12 cellular contexts compared by ENCODE assay signal in genomic region chr14:51004352-51004800, GRCh38.
DNase-seq lines count a peak whose midpoint lies in the region; ATAC-seq and TF ChIP-seq lines count a peak whose summit lies in the region.
"Had no signal": no experiment of that assay in that cellular context is flagged by ENCODE, and none has a peak within 500 bp of the region (broad histone marks: within the 10 kb centered on the region; RNA-seq: fewer than 3 reads in every experiment).

No MANE protein-coding gene starts in this region.

- H3K4me2 ChIP-seq in PC-3 (ENCODE audit: low read length) (peak overlapping the region; percentile 73), skeletal muscle satellite cell (ENCODE audit: low read length) (peak overlapping the region; percentile 64)

- peak; percentile 12 for DNase-seq in NCI-H1436 (lab: John Stamatoyannopoulos, UW)
- DNase-seq in NCI-H1436 treated with DMSO at 0.1 percent for 48 hours (lab: John Stamatoyannopoulos, UW): no peak
- no peak for DNase-seq in PC-3
- no peak for DNase-seq in heart left ventricle
- no peak for DNase-seq in dedifferentiated amniotic fluid mesenchymal stem cell (ENCODE audit: extremely low spot score)
- no peak for DNase-seq in GM13976 (ENCODE audit: low spot score)
- DNase-seq in HCEC 1CT: no peak
- DNase-seq: activated gamma-delta T cell treated with Interleukin-2 at 50 U/mL for 16 hours, NCI-H187 treated with DMSO at 0.1 percent for 48 hours, right cardiac atrium had no signal

- no peaks in the 10 kb centered on the region for H3K9me2 ChIP-seq in PC-3 (replicated peaks; ENCODE audit: low read length)

- H3K79me2 ChIP-seq in PC-3 (ENCODE audit: low read length): no peaks in the 10 kb centered on the region

- CTCF ChIA-PET in PC-3 (lab: Charles Lee): interaction anchor here (0.7 kb wide), 1 partner anchor 290 kb away, joined by 4 read pairs; no protein-coding TSS in a partner anchor

- TF ChIP-seq POLR2A in heart left ventricle (IDR thresholded peaks at IDR 0.05): no peak

- peaks cover 6% of the 10 kb centered on the region for H3F3A ChIP-seq in PC-3 (ENCODE audit: low read length, unreplicated experiment)

- no peak overlapping the region for H3K9ac ChIP-seq in PC-3 (ENCODE audit: low read length)
- H3K9ac ChIP-seq in skeletal muscle satellite cell (ENCODE audit: low read depth, low read length): no peak overlapping the region

- in situ Hi-C loops in GM13976 (cut with MboI; ENCODE audit: low sequenced_read_pairs, unreplicated experiment): no loop called here

- POLR2A ChIA-PET in PC-3 (lab: Charles Lee; ENCODE audit: unreplicated experiment): interaction anchor here (0.5 to 0.7 kb wide), 2 partner anchors 439 to 1370 kb away, joined by 6 to 7 read pairs; no protein-coding TSS in a partner anchor

- peak overlapping the region; percentile 75; the same call in 1 of the 2 replicates for H3K27ac ChIP-seq in PC-3 (ENCODE audit: low read length)
- peak overlapping the region in 8 of 12 donors; percentile 10 to 65 (median 56) for H3K27ac ChIP-seq in heart left ventricle
- H3K27ac ChIP-seq: SJSA1 had no signal

- H3K27me3 ChIP-seq in PC-3 (ENCODE audit: low read length) (no peaks in the 10 kb centered on the region), heart left ventricle (no peaks in the 10 kb centered on the region), skeletal muscle satellite cell (ENCODE audit: control insufficient read depth, insufficient read depth, low read length) (no peaks in the 10 kb centered on the region)
- H3K27me3 ChIP-seq: SJSA1 had no signal

- H2AFZ ChIP-seq in PC-3 (ENCODE audit: low read length): 0 out of 2 replicates have a peak overlapping the region, but pooled peaks have one; percentile 1

- H3K4me3 ChIP-seq in PC-3 (ENCODE audit: low read length) (no peak overlapping the region), heart left ventricle (no peak overlapping the region), skeletal muscle satellite cell (ENCODE audit: low read length) (no peak overlapping the region)
- H3K4me3 ChIP-seq: SJSA1 had no signal

- H3K36me3 ChIP-seq in PC-3 (ENCODE audit: low read depth, low read length): no peaks in the 10 kb centered on the region
- H3K36me3 ChIP-seq in heart left ventricle: no peaks in the 10 kb centered on the region
- no peaks in the 10 kb centered on the region for H3K36me3 ChIP-seq in skeletal muscle satellite cell (ENCODE audit: insufficient read depth, low read length)
- H3K36me3 ChIP-seq: SJSA1 had no signal

- H3K4me1 ChIP-seq in PC-3 (ENCODE audit: insufficient read depth, low read length) (peaks cover 45% of the 10 kb centered on the region), heart left ventricle (peaks cover 0 to 34% (median 7%) of the 10 kb centered on the region in 12 donors), skeletal muscle satellite cell (ENCODE audit: control insufficient read depth, insufficient read depth, low read length) (peaks cover 43% of the 10 kb centered on the region)

- intact Hi-C loops in PC-3 (cut with micrococcal nuclease): loop anchor here (2.0 kb wide), 2 partner anchors 50 to 90 kb away; partner anchors contain the start of gene TRIM9
- intact Hi-C loops in heart left ventricle (cut with DNase I): no loop called here

- no TSS peak for BruUV-seq in PC-3 (replicated peaks; lab: Mats Ljungman, UMichigan)

- H4K20me1 ChIP-seq in PC-3 (ENCODE audit: low read length): no peaks in the 10 kb centered on the region

- ATAC-seq in PC-3 (peak; percentile 17), heart left ventricle (peak in 3 of 4 donors; percentile 71 to 82 (median 74))

- no peak for TF ChIP-seq CTCF in PC-3 (conservative IDR thresholded peaks at IDR 0.05; ENCODE audit: low read depth, low read length)
- no peak for TF ChIP-seq CTCF in heart left ventricle (IDR thresholded peaks at IDR 0.05)
- TF ChIP-seq CTCF in GM13976 (IDR thresholded peaks at IDR 0.05; ENCODE audit: borderline replicate concordance, control extremely low read depth, extremely low read depth, insufficient read depth, missing control alignments): no peak

- H3K9me3 ChIP-seq in PC-3 (ENCODE audit: low read length) (no peaks in the 10 kb centered on the region), heart left ventricle (no peaks in the 10 kb centered on the region), skeletal muscle satellite cell (replicated peaks; ENCODE audit: low read length) (no peaks in the 10 kb centered on the region)
- H3K9me3 ChIP-seq: SJSA1 had no signal
